Comparison of ENCODE assay signal across 13 cellular contexts in the genomic region with DNA sequence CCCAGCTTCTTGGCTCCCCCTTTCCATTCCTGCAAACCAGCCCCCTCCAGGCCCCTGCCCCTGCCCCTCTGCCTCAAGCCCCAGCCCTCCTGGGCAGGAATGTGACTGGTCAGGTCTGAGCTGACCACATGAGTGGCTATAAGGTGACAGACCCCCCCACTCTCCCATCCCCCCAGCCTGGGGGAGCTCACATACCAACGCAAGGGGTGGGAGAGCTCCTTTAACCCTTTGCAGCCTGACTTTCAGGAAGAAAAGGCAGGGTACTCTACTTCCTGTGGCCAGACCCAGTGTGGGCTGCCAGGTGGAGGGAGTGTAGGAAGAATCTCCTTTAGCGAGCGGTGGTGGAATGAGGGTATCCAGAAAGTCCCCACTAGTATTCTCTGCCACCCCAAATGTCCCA. TPM values are rescaled to one million over a fixed set of nuclear protein-coding genes. Genes with fewer than 3 reads are reported as not detected.
DNase-seq lines count a peak whose midpoint lies in the region; ATAC-seq and TF ChIP-seq lines count a peak whose summit lies in the region.
"Had no signal": no experiment of that assay in that cellular context is flagged by ENCODE, and none has a peak within 500 bp of the region (broad histone marks: within the 10 kb centered on the region; RNA-seq: fewer than 3 reads in every experiment).

No MANE protein-coding gene starts in this region.

- H3K18ac ChIP-seq in H9 (ENCODE audit: insufficient read length, low read depth, low read length) = no peak overlapping the region

- peak overlapping the region; percentile 41 to 75 for H3K4me3 Mint-ChIP-seq in H9
- no peak overlapping the region for H3K4me3 Mint-ChIP-seq in stimulated activated effector memory CD8-positive, alpha-beta T cell treated with anti-CD3 and anti-CD28 coated beads, Interleukin-12 subunit alpha, Interleukin-12 subunit beta, amount 100 ng/mL, for 72 hours

- H2BK5ac ChIP-seq in H9 (ENCODE audit: insufficient read length, low read length) = no peak overlapping the region

- ATAC-seq in stimulated activated effector memory CD8-positive, alpha-beta T cell treated with anti-CD3 and anti-CD28 coated beads, Interleukin-12 subunit alpha, Interleukin-12 subunit beta, amount 100 ng/mL, for 72 hours = no peak
- ATAC-seq in GM19395 (IDR thresholded peaks at IDR 0.05; ENCODE audit: unreplicated experiment) = no peak
- no peak for ATAC-seq in GM19351 (IDR thresholded peaks at IDR 0.05; ENCODE audit: unreplicated experiment)
- ATAC-seq in HG02678 (IDR thresholded peaks at IDR 0.05; ENCODE audit: unreplicated experiment) = no peak
- ATAC-seq: foreskin keratinocyte had no signal

- H2BK20ac ChIP-seq in H9 (ENCODE audit: low read depth, low read length, poor library complexity, severe bottlenecking) = no peak overlapping the region

- H3K36me3 Mint-ChIP-seq in H9 (ENCODE audit: insufficient read depth in 1 of 3, low read depth in 3 of 3) = no peaks in the 10 kb centered on the region
- peaks cover 21% of the 10 kb centered on the region for H3K36me3 Mint-ChIP-seq in stimulated activated effector memory CD8-positive, alpha-beta T cell treated with anti-CD3 and anti-CD28 coated beads, Interleukin-12 subunit alpha, Interleukin-12 subunit beta, amount 100 ng/mL, for 72 hours

- H3K4me1 Mint-ChIP-seq in H9 = peaks cover 81 to 85% of the 10 kb centered on the region in 2 experiments
- H3K4me1 Mint-ChIP-seq in stimulated activated effector memory CD8-positive, alpha-beta T cell treated with anti-CD3 and anti-CD28 coated beads, Interleukin-12 subunit alpha, Interleukin-12 subunit beta, amount 100 ng/mL, for 72 hours = peaks cover 62% of the 10 kb centered on the region

- no peak overlapping the region for H4K91ac ChIP-seq in H9 (ENCODE audit: insufficient read length, low read depth, low read length)

- H4K20me1 ChIP-seq in H9 (ENCODE audit: control insufficient read depth, insufficient read depth, insufficient read length) = no peaks in the 10 kb centered on the region

- no CpG with 5 or more reads among the region's 3 CpGs for whole genome bisulfite sequencing in H9 (ENCODE audit: extremely low coverage, insufficient read length, low lambda C conversion rate)

- no peak overlapping the region for H2AK5ac ChIP-seq in H9 (ENCODE audit: insufficient read length, low read length)

- peaks cover 39% of the 10 kb centered on the region for H3K4me1 ChIP-seq in H9 (ENCODE audit: insufficient read depth, low read length)

- peak overlapping the region; percentile 20 for H3K27ac ChIP-seq in H9 (ENCODE audit: insufficient read length, low read depth, low read length)
- H3K27ac ChIP-seq: foreskin keratinocyte had no signal

- peaks cover 5% of the 10 kb centered on the region for H3K23me2 ChIP-seq in H9 (ENCODE audit: insufficient read length, low read depth, low read length, poor library complexity, severe bottlenecking)

- no peaks in the 10 kb centered on the region; the same call in none of the 2 replicates for H3K27me3 Mint-ChIP-seq in H9 (ENCODE audit: low read depth)

- no peak for TF ChIP-seq CTCF in H9 (conservative IDR thresholded peaks at IDR 0.05)

- no peak overlapping the region for H4K8ac ChIP-seq in H9 (replicated peaks; ENCODE audit: insufficient read length, low read depth, low read length)

- peak overlapping the region; percentile 93 to 97 (median 95) for H3K27ac Mint-ChIP-seq in H9
- H3K27ac Mint-ChIP-seq in stimulated activated effector memory CD8-positive, alpha-beta T cell treated with anti-CD3 and anti-CD28 coated beads, Interleukin-12 subunit alpha, Interleukin-12 subunit beta, amount 100 ng/mL, for 72 hours = peak overlapping the region; percentile 61

- peak; percentile 71 for DNase-seq in H9
- DNase-seq in cerebellar cortex (ENCODE audit: low spot score) = peak; percentile 69
- peak; percentile 92 for DNase-seq in left kidney (ENCODE audit: low read depth, low spot score)
- no peak for DNase-seq in stimulated activated effector memory CD8-positive, alpha-beta T cell treated with anti-CD3 and anti-CD28 coated beads, Interleukin-12 subunit alpha, Interleukin-12 subunit beta, amount 100 ng/mL, for 72 hours (ENCODE audit: low spot score in 2 of 2)
- no peak for DNase-seq in DMS79 (lab: John Stamatoyannopoulos, UW)
- DNase-seq: activated T-cell treated with anti-CD3 and anti-CD28 coated beads, Interleukin-2, amount 50 U/mL, for 1 hour; AML-193; foreskin keratinocyte; NCI-H1436; OCI-M1 had no signal

- H3K27me3 ChIP-seq in H9 (ENCODE audit: insufficient read depth, low read length) = no peaks in the 10 kb centered on the region
- H3K27me3 ChIP-seq: foreskin keratinocyte had no signal

- no peak overlapping the region for H2BK120ac ChIP-seq in H9 (ENCODE audit: low read depth, low read length, poor library complexity, severe bottlenecking)

- peak overlapping the region; percentile 42 for H3K4me2 ChIP-seq in H9 (ENCODE audit: insufficient read depth, insufficient read length, low read length)

- no peak overlapping the region for H2AFZ ChIP-seq in H9 (ENCODE audit: low read length)

- no peaks in the 10 kb centered on the region; a peak in 1 of 5 replicates for H3K9me3 Mint-ChIP-seq in H9
- no peaks in the 10 kb centered on the region for H3K9me3 Mint-ChIP-seq in stimulated activated effector memory CD8-positive, alpha-beta T cell treated with anti-CD3 and anti-CD28 coated beads, Interleukin-12 subunit alpha, Interleukin-12 subunit beta, amount 100 ng/mL, for 72 hours

- H3K9me3 ChIP-seq in H9 (ENCODE audit: control insufficient read depth, low read depth, low read length) = no peaks in the 10 kb centered on the region

- H3K23ac ChIP-seq in H9 (ENCODE audit: insufficient read length, low read depth, low read length) = no peak overlapping the region

- no peaks in the 10 kb centered on the region for H3K79me2 ChIP-seq in H9 (ENCODE audit: insufficient read depth, low read length)

- no peak overlapping the region for H3T11ph ChIP-seq in H9 (ENCODE audit: low read length)

- H3K79me1 ChIP-seq in H9 (ENCODE audit: insufficient read depth, low read depth, low read length, poor library complexity, severe bottlenecking) = no peaks in the 10 kb centered on the region

- H3K4ac ChIP-seq in H9 (ENCODE audit: low read depth, low read length) = no peak overlapping the region

- no peak overlapping the region for H3K9ac ChIP-seq in H9 (ENCODE audit: extremely low read depth, insufficient read length, low read length)

- no peak overlapping the region for H3K14ac ChIP-seq in H9 (ENCODE audit: insufficient read depth, low read length)

- no peak overlapping the region for H3K56ac ChIP-seq in H9 (ENCODE audit: insufficient read length, low read depth, low read length)

- H4K5ac ChIP-seq in H9 (ENCODE audit: insufficient read length, low read depth, low read length) = no peak overlapping the region

- no peak overlapping the region for H2BK12ac ChIP-seq in H9 (ENCODE audit: insufficient read length, low read depth, low read length)

- no peak overlapping the region for H2BK15ac ChIP-seq in H9 (ENCODE audit: low read depth, low read length)

RNA-seq across cellular contexts. Expression of a gene that starts 33.1 kb away (rescaled TPM):
- total RNA-seq in H9 (2021) = 23.7 and 29.4 TPM in 2 replicates

Comparison
In these comparisons a context has a peak if more than half of its experiments do, and no peak if none do; other contexts are left out.
1. DNase-seq: peak in H9 (single experiment), cerebellar cortex (single experiment) and left kidney (single experiment); none in stimulated activated effector memory CD8-positive, alpha-beta T cell treated with anti-CD3 and anti-CD28 coated beads, Interleukin-12 subunit alpha, Interleukin-12 subunit beta, amount 100 ng/mL, for 72 hours (0 of 2) and DMS79 (single experiment).